8 cellular contexts compared by ENCODE assay signal in the genomic region with DNA sequence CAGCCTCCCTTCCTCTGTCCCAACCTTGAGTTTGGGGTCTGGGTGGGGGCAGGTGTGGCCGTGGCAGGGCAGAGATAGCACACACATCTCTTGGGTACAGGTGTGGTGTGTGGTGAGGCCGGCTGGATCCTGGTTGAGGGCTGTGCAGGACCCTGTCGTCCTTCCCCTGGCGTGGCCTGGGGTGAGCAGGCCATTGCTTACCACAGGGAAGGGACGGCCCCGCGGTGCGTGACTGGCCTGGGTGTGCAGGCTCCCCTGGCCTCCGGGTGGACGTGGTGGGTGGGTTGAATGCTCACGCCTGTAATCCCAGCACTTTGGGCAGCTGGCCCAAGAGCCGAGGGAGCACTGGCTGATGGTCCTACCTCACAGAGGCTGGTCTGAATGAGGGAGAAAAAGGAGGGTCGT. TPM values are rescaled to one million over a fixed set of nuclear protein-coding genes. Genes with fewer than 3 reads are reported as not detected.
DNase-seq lines count a peak whose midpoint lies in the region; ATAC-seq and TF ChIP-seq lines count a peak whose summit lies in the region.

No MANE protein-coding gene starts in this region.

- TF ChIP-seq CTCF in breast epithelium (IDR thresholded peaks at IDR 0.05) (no peak), upper lobe of right lung (IDR thresholded peaks at IDR 0.05) (no peak), GM10248 (IDR thresholded peaks at IDR 0.05; ENCODE audit: control extremely low read depth, extremely low read depth, low read depth, missing control alignments) (no peak)

- CTCF ChIA-PET in GM10248 (lab: Yijun Ruan, JAX), result interaction anchor here (1.8 kb wide), 1 partner anchor 15 kb away, joined by 6 read pairs; no protein-coding TSS in a partner anchor

- H3K79me1 ChIP-seq in mesenchymal stem cell (replicated peaks; ENCODE audit: low read length, poor library complexity, severe bottlenecking), result peaks cover 17% of the 10 kb centered on the region

- TF ChIP-seq POLR2A in breast epithelium (IDR thresholded peaks at IDR 0.05), result no peak

- peak overlapping the region; percentile 99 for H3K4me2 ChIP-seq in mesenchymal stem cell (ENCODE audit: low read length, poor library complexity, severe bottlenecking)

- peak overlapping the region; percentile 78 to 99 (median 80) for H3K4me3 ChIP-seq in breast epithelium
- H3K4me3 ChIP-seq in mesenchymal stem cell (ENCODE audit: insufficient read depth in 1 of 2, low read depth in 1 of 2, low read length in 2 of 2), result peak overlapping the region; percentile 82 to 83
- peak overlapping the region; percentile 67 for H3K4me3 ChIP-seq in upper lobe of right lung

- intact Hi-C loops in breast epithelium (cut with DNase I; ENCODE audit: low total_unique reads) (loop anchor here (5.0 kb wide), 1 partner anchor 1124 kb away; a partner anchor contains a TSS), upper lobe of right lung (cut with DNase I) (no loop called here)

- peak overlapping the region; percentile 47 for H4K91ac ChIP-seq in mesenchymal stem cell (ENCODE audit: low read length)

- H3K4ac ChIP-seq in mesenchymal stem cell (ENCODE audit: low read depth in 1 of 2, low read length in 2 of 2), result no peak overlapping the region

- peak overlapping the region; percentile 9 for H2BK120ac ChIP-seq in mesenchymal stem cell (ENCODE audit: low read depth, low read length)

- H3K4me1 Mint-ChIP-seq in activated T-cell treated with anti-CD3 and anti-CD28 coated beads, Interleukin-2, amount 50 U/mL, for 4 hours (ENCODE audit: low read depth), result peaks cover 28% of the 10 kb centered on the region

- no peak for ATAC-seq in activated T-cell treated with anti-CD3 and anti-CD28 coated beads, Interleukin-2, amount 50 U/mL, for 4 hours
- ATAC-seq in upper lobe of right lung (no peak), HG03097 (IDR thresholded peaks at IDR 0.05; ENCODE audit: low FRiP score, unreplicated experiment) (no peak)

- H2BK15ac ChIP-seq in mesenchymal stem cell (ENCODE audit: low read depth, poor library complexity, severe bottlenecking), result no peak overlapping the region

- peak overlapping the region; percentile 38 for H4K8ac ChIP-seq in mesenchymal stem cell (ENCODE audit: low read length)

- H3K18ac ChIP-seq in mesenchymal stem cell (ENCODE audit: low read depth in 1 of 2, low read length in 2 of 2), result no peak overlapping the region

- peak overlapping the region; percentile 84 for H3K4me3 Mint-ChIP-seq in activated T-cell treated with anti-CD3 and anti-CD28 coated beads, Interleukin-2, amount 50 U/mL, for 4 hours

- H3K9me3 ChIP-seq in breast epithelium (no peaks in the 10 kb centered on the region), mesenchymal stem cell (ENCODE audit: control insufficient read depth, low read length) (no peaks in the 10 kb centered on the region), upper lobe of right lung (no peaks in the 10 kb centered on the region)

- H3K9ac ChIP-seq in mesenchymal stem cell (ENCODE audit: low read length), result peak overlapping the region; percentile 78

- H3K9me3 Mint-ChIP-seq in activated T-cell treated with anti-CD3 and anti-CD28 coated beads, Interleukin-2, amount 50 U/mL, for 4 hours, result no peaks in the 10 kb centered on the region

- peak overlapping the region in 1 of 2 experiments; percentile 73 for H3K14ac ChIP-seq in mesenchymal stem cell (ENCODE audit: low read length in 2 of 2)

- POLR2A ChIA-PET in GM10248 (lab: Yijun Ruan, JAX), result no interaction called here

- no peak overlapping the region for H2AK5ac ChIP-seq in mesenchymal stem cell (ENCODE audit: low read length, severe bottlenecking)

- H3K27me3 ChIP-seq in breast epithelium (peaks cover 0 to 3% of the 10 kb centered on the region in 2 donors), mesenchymal stem cell (ENCODE audit: control insufficient read depth in 1 of 2, insufficient read depth in 1 of 2, low read length in 2 of 2) (no peaks in the 10 kb centered on the region), upper lobe of right lung (no peaks in the 10 kb centered on the region)

- H3K4me1 ChIP-seq in breast epithelium (peaks cover 15 to 21% of the 10 kb centered on the region in 2 donors), mesenchymal stem cell (ENCODE audit: control insufficient read depth, insufficient read depth, low read depth, low read length) (peaks cover 35% of the 10 kb centered on the region), upper lobe of right lung (peaks cover 47% of the 10 kb centered on the region)

- H3K27me3 Mint-ChIP-seq in activated T-cell treated with anti-CD3 and anti-CD28 coated beads, Interleukin-2, amount 50 U/mL, for 4 hours (ENCODE audit: low read depth), result no peaks in the 10 kb centered on the region

- H3K27ac ChIP-seq in breast epithelium (peak overlapping the region; percentile 88 to 92), mesenchymal stem cell (ENCODE audit: low read length, poor library complexity, severe bottlenecking) (no peak overlapping the region), upper lobe of right lung (peak overlapping the region; percentile 89)

- WGBS in mesenchymal stem cell, result 85% methylated on average over 12 of the region's 13 CpGs

- no peak for DNase-seq in activated T-cell treated with anti-CD3 and anti-CD28 coated beads, Interleukin-2, amount 50 U/mL, for 4 hours
- DNase-seq in activated T-cell treated with anti-CD3 and anti-CD28 coated beads, Interleukin-2, amount 50 U/mL, for 1 hour, result no peak
- DNase-seq in breast epithelium (ENCODE audit: low spot score in 2 of 2) (no peak), mesenchymal stem cell (no peak), upper lobe of right lung (no peak), GM10248 (ENCODE audit: extremely low spot score) (no peak), epidermal melanocyte (ENCODE audit: insufficient read length, low spot score) (no peak)

- H3K36me3 Mint-ChIP-seq in activated T-cell treated with anti-CD3 and anti-CD28 coated beads, Interleukin-2, amount 50 U/mL, for 4 hours (ENCODE audit: insufficient read depth), result no peaks in the 10 kb centered on the region

- peak overlapping the region in 1 of 2 experiments; percentile 16 for H3K23ac ChIP-seq in mesenchymal stem cell (ENCODE audit: low read length in 2 of 2)

- H2BK5ac ChIP-seq in mesenchymal stem cell (ENCODE audit: low read depth, low read length, poor library complexity, severe bottlenecking), result no peak overlapping the region

- H2AFZ ChIP-seq in mesenchymal stem cell (ENCODE audit: low read depth, low read length), result no peak overlapping the region

- H2BK12ac ChIP-seq in mesenchymal stem cell (ENCODE audit: low read length in 2 of 2), result peak overlapping the region in 1 of 2 experiments; percentile 32

- no peaks in the 10 kb centered on the region for H3K36me3 ChIP-seq in breast epithelium
- peaks cover 0 to 7% of the 10 kb centered on the region in 2 experiments for H3K36me3 ChIP-seq in mesenchymal stem cell (ENCODE audit: control insufficient read depth in 1 of 2, insufficient read depth in 2 of 2, low read depth in 1 of 2, low read length in 2 of 2)
- H3K36me3 ChIP-seq in upper lobe of right lung, result no peaks in the 10 kb centered on the region

RNA-seq across cellular contexts. Expression of a gene that starts 1.2 kb away (rescaled TPM):
- 10 to 100 TPM; 27.5 to 39.3 (median 33.8) TPM for total RNA-seq in activated T-cell treated with anti-CD3 and anti-CD28 coated beads, Interleukin-2, amount 50 U/mL, for 4 hours
- total RNA-seq in breast epithelium (100 to 1,000 TPM in 1 of 3 donors, 10 to 100 TPM in 2; 23.8 to 122 (median 57.0) TPM), upper lobe of right lung (69.1 TPM)
- 18.4 TPM for polyA plus RNA-seq in mesenchymal stem cell (2013, experiment 1 of 2)
- 19.8 TPM for polyA plus RNA-seq in mesenchymal stem cell (2013, experiment 2 of 2)

RNA-seq across cellular contexts. Expression of a gene that starts 12.1 kb away (rescaled TPM):
- 10 to 100 TPM; 76.6 to 79.1 (median 78.1) TPM for total RNA-seq in activated T-cell treated with anti-CD3 and anti-CD28 coated beads, Interleukin-2, amount 50 U/mL, for 4 hours
- total RNA-seq in breast epithelium (100 to 1,000 TPM in 1 of 3 donors, 10 to 100 TPM in 2; 63.7 to 113 (median 91.2) TPM), upper lobe of right lung (82.7 TPM)
- 26.1 TPM for polyA plus RNA-seq in mesenchymal stem cell (2013, experiment 1 of 2)
- 24.7 TPM for polyA plus RNA-seq in mesenchymal stem cell (2013, experiment 2 of 2)

RNA-seq across cellular contexts. Expression of a gene that starts 16.4 kb away (rescaled TPM):
- total RNA-seq in activated T-cell treated with anti-CD3 and anti-CD28 coated beads, Interleukin-2, amount 50 U/mL, for 4 hours, result 100 to 1,000 TPM in 2 of 3 donors, 10 to 100 TPM in 1; 98.6 to 122 (median 106) TPM
- total RNA-seq in breast epithelium (10 to 100 TPM in 2 of 3 donors, 1 to 10 TPM in 1; 9.4 to 17.7 (median 16.5) TPM), upper lobe of right lung (18.3 TPM)
- 13.6 TPM for polyA plus RNA-seq in mesenchymal stem cell (2013, experiment 1 of 2)
- polyA plus RNA-seq in mesenchymal stem cell (2013, experiment 2 of 2), result 13.2 TPM

RNA-seq across cellular contexts. Expression of a gene that starts 28.0 kb away (rescaled TPM):
- 10 to 100 TPM; 34.1 to 37.7 (median 35.2) TPM for total RNA-seq in activated T-cell treated with anti-CD3 and anti-CD28 coated beads, Interleukin-2, amount 50 U/mL, for 4 hours
- total RNA-seq in breast epithelium (10 to 100 TPM; 23.4 to 47.5 (median 45.1) TPM), upper lobe of right lung (30.2 TPM)
- polyA plus RNA-seq in mesenchymal stem cell (2013, experiment 1 of 2), result 14.4 TPM
- polyA plus RNA-seq in mesenchymal stem cell (2013, experiment 2 of 2), result 14.8 TPM

RNA-seq across cellular contexts. Expression of a gene that starts 55.1 kb away (rescaled TPM):
- total RNA-seq in activated T-cell treated with anti-CD3 and anti-CD28 coated beads, Interleukin-2, amount 50 U/mL, for 4 hours, result 10 to 100 TPM; 81.6 to 99.0 (median 86.3) TPM
- total RNA-seq in breast epithelium (10 to 100 TPM; 45.4 to 71.8 (median 65.4) TPM), upper lobe of right lung (41.6 TPM)
- polyA plus RNA-seq in mesenchymal stem cell (2013, experiment 1 of 2), result 57.4 TPM
- polyA plus RNA-seq in mesenchymal stem cell (2013, experiment 2 of 2), result 58.2 TPM
